In the genomic region with DNA sequence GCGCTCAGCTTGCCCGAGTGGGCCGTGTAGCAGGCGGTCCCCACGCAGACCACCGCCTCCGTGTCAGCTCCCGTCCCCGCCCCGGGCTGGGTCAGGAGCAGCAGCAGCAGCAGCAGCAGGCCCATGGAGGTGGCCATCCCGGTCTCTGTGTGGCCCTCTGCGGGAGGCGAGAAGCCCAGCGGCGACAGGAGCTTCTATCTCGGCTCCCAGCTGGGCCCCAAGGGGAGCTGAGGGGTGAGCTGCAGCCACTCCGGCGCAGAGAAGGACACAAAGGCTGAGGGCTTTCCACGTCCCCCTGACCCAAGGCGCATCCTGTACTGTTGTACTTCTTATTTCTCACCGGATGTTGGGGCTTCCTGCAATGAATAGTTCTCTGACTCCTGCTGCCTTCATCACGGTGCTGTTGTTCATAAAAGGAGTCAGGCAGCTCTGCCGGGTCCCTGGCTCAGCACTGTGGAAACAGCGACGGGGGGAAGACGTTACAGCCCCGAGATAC, we compare ENCODE assay signal across 1 cellular context.
TF ChIP-seq lines count a peak whose summit lies in the region.

A gene with protein sequence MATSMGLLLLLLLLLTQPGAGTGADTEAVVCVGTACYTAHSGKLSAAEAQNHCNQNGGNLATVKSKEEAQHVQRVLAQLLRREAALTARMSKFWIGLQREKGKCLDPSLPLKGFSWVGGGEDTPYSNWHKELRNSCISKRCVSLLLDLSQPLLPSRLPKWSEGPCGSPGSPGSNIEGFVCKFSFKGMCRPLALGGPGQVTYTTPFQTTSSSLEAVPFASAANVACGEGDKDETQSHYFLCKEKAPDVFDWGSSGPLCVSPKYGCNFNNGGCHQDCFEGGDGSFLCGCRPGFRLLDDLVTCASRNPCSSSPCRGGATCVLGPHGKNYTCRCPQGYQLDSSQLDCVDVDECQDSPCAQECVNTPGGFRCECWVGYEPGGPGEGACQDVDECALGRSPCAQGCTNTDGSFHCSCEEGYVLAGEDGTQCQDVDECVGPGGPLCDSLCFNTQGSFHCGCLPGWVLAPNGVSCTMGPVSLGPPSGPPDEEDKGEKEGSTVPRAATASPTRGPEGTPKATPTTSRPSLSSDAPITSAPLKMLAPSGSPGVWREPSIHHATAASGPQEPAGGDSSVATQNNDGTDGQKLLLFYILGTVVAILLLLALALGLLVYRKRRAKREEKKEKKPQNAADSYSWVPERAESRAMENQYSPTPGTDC (minus strand): TSS at position 269 of the 496 bp plus-strand sequence. CDS start 132 bp downstream, at position 137.

TF ChIP-seq in IMR-90, 13 proteins besides CTCF, POLR2A, EP300 and RAD21 (continued from another document):
- TF ChIP-seq, protein P1, sequence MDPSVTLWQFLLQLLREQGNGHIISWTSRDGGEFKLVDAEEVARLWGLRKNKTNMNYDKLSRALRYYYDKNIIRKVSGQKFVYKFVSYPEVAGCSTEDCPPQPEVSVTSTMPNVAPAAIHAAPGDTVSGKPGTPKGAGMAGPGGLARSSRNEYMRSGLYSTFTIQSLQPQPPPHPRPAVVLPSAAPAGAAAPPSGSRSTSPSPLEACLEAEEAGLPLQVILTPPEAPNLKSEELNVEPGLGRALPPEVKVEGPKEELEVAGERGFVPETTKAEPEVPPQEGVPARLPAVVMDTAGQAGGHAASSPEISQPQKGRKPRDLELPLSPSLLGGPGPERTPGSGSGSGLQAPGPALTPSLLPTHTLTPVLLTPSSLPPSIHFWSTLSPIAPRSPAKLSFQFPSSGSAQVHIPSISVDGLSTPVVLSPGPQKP (IDR thresholded peaks at IDR 0.05; ENCODE audit: borderline replicate concordance, low read depth, low read length), result no peak
- TF ChIP-seq BHLHE40 (IDR thresholded peaks at IDR 0.05; ENCODE audit: low read depth, low read length) (no peak), RCOR1 (IDR thresholded peaks at IDR 0.05; ENCODE audit: insufficient replicate concordance, low read length) (no peak), FOS (IDR thresholded peaks at IDR 0.05; ENCODE audit: low read depth, low read length) (no peak), MAZ (IDR thresholded peaks at IDR 0.05; ENCODE audit: borderline replicate concordance, low read depth, low read length) (no peak), MXI1 (IDR thresholded peaks at IDR 0.05; ENCODE audit: borderline replicate concordance, low read depth, low read length) (no peak)
- TF ChIP-seq, protein P2, sequence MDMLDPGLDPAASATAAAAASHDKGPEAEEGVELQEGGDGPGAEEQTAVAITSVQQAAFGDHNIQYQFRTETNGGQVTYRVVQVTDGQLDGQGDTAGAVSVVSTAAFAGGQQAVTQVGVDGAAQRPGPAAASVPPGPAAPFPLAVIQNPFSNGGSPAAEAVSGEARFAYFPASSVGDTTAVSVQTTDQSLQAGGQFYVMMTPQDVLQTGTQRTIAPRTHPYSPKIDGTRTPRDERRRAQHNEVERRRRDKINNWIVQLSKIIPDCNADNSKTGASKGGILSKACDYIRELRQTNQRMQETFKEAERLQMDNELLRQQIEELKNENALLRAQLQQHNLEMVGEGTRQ (IDR thresholded peaks at IDR 0.05; ENCODE audit: low read depth, low read length), result no peak
